In genomic region chr9:26053954-26054353, GRCh38 we compare ENCODE assay signal across 23 cellular contexts.
"Had no signal": no experiment of that assay in that cellular context is flagged by ENCODE, and none has a peak within 500 bp of the region (broad histone marks: within the 10 kb centered on the region; RNA-seq: fewer than 3 reads in every experiment).

No MANE protein-coding gene starts in this region.

- ATAC-seq: K562, Panc1 had no signal

- H3K4me2 ChIP-seq: KMS-11, SK-N-SH had no signal

- H3K4me3 ChIP-seq: K562 had no signal

- H3K4me3 Mint-ChIP-seq: IgD-negative memory B cell had no signal

- FAIRE-seq: HTR-8/SVneo, K562 had no signal

- DNase-seq: Kasumi-1, MV-4-11, NCI-H1048, NCI-H1105, NCI-H1417, NCI-H1436 treated with DMSO at 0.1 percent for 48 hours, NCI-H1694, NCI-H187 treated with DMSO at 0.1 percent for 48 hours, NCI-H2029 treated with DMSO at 0.1 percent for 48 hours, NCI-H2171 treated with DMSO at 0.1 percent for 48 hours, NCI-H524 treated with DMSO at 0.1 percent for 48 hours, NCI-H69, NCI-H774, SHP77, SK-N-SH, SW 1271 had no signal

- H3K9me3 ChIP-seq: SK-N-SH had no signal

- H3K27ac ChIP-seq: HL-60, KMS-11, RWPE1 had no signal

- H3K27me3 Mint-ChIP-seq: IgD-negative memory B cell had no signal

- H3K9me2 ChIP-seq: SK-N-SH had no signal

- H3K9ac ChIP-seq: KMS-11, SK-N-SH had no signal

- H3K27ac Mint-ChIP-seq: IgD-negative memory B cell had no signal
